Comparison of ENCODE assay signal across 7 cellular contexts in the genomic region with DNA sequence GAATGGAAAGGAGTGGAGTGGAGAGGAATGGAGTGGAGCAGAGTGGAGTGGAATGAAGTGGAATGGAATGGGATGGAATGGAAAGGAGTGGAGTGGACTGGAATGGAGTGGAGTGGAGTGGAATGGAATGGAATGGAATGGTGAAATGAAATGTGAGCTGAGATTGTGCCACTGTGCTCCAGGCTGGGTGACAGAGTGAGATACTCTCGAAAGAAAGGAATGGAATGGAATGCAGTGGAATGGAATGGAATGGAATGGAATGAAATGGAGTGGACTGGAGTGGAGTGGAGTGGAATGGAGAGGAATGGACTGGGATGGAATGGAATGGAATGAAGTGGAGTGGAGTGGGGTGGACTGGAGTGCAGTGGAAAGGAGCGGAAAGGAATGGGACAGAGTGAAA.
A peak's percentile ranks its signal among the peaks of the same experiment; 100 is the strongest.
DNase-seq lines count a peak whose midpoint lies in the region; ATAC-seq and TF ChIP-seq lines count a peak whose summit lies in the region.
"Not testable (repeated sequence)": the region's sequence is repeated elsewhere in the genome, so short reads cannot be mapped to it uniquely, and the experiment has no call there.

No MANE protein-coding gene starts in this region.

- not testable (repeated sequence) for H3K4me2 ChIP-seq in IMR-90 (ENCODE audit: low read depth, low read length)

- not testable (repeated sequence) for H3K14ac ChIP-seq in IMR-90 (replicated peaks; ENCODE audit: low read depth, low read length)

- not testable (repeated sequence) for H3K79me1 ChIP-seq in IMR-90 (ENCODE audit: low read depth in 1 of 2, low read length in 2 of 2)

- DNase-seq in IMR-90; heart left ventricle; left lung; naive thymus-derived CD4-positive, alpha-beta T cell; stimulated activated effector memory CD8-positive, alpha-beta T cell treated with anti-CD3 and anti-CD28 coated beads, Interleukin-12 subunit alpha, Interleukin-12 subunit beta, amount 100 ng/mL, for 72 hours (ENCODE audit: low spot score in 2 of 2); upper lobe of right lung: not testable (repeated sequence)

- dilution Hi-C loops in IMR-90 (cut with HindIII; ENCODE audit: low sequenced_read_pairs, unreplicated experiment), result not testable (repeated sequence)

- not testable (repeated sequence) for H2BK120ac ChIP-seq in IMR-90 (ENCODE audit: low read depth, low read length)

- H3K4me3 ChIP-seq in IMR-90 (ENCODE audit: insufficient read depth, low read depth, low read length); heart left ventricle; left lung; naive thymus-derived CD4-positive, alpha-beta T cell (ENCODE audit: low read length); upper lobe of right lung: not testable (repeated sequence)

- in situ Hi-C loops in IMR-90 (cut with MboI; ENCODE audit: low sequenced_read_pairs), result not testable (repeated sequence)

- 14% methylated on average over 2 of the region's 2 CpGs; no CpG with 5 or more reads in 1 of the 2 experiments for WGBS in IMR-90 (ENCODE audit: extremely low coverage in 2 of 2, insufficient read length in 1 of 2), 2 experiments
- WGBS in heart left ventricle, 4 donors, result 65 to 72% (median 68%) methylated on average over 2 of the region's 2 CpGs

- not testable (repeated sequence) for H2AFZ ChIP-seq in IMR-90 (replicated peaks; ENCODE audit: low read length, poor library complexity)

- H2AK5ac ChIP-seq in IMR-90 (ENCODE audit: low read depth, low read length), result not testable (repeated sequence)

- POLR2A ChIA-PET in IMR-90 (lab: Charles Lee; ENCODE audit: unreplicated experiment); naive thymus-derived CD4-positive, alpha-beta T cell (lab: Charles Lee): not testable (repeated sequence)

- not testable (repeated sequence) for H3K23ac ChIP-seq in IMR-90 (ENCODE audit: low read depth, low read length)

- H3K27ac ChIP-seq in IMR-90 (ENCODE audit: insufficient read depth, low read length); heart left ventricle; left lung; naive thymus-derived CD4-positive, alpha-beta T cell (ENCODE audit: low read depth, low read length); upper lobe of right lung: not testable (repeated sequence)

- H3K36me3 Mint-ChIP-seq in naive thymus-derived CD4-positive, alpha-beta T cell, result peaks cover 12 to 45% (median 37%) of the 10 kb centered on the region in 5 donors
- not testable (repeated sequence) for H3K36me3 Mint-ChIP-seq in stimulated activated effector memory CD8-positive, alpha-beta T cell treated with anti-CD3 and anti-CD28 coated beads, Interleukin-12 subunit alpha, Interleukin-12 subunit beta, amount 100 ng/mL, for 72 hours

- H3K9me3 ChIP-seq in IMR-90 (ENCODE audit: control insufficient read depth, insufficient read depth, low read length), result peaks cover 33% of the 10 kb centered on the region
- H3K9me3 ChIP-seq in heart left ventricle, result peaks cover 0 to 27% (median 3%) of the 10 kb centered on the region in 12 donors
- H3K9me3 ChIP-seq in left lung, result peaks cover 0 to 63% of the 10 kb centered on the region in 2 donors
- peaks cover 0 to 52% (median 6%) of the 10 kb centered on the region in 3 experiments for H3K9me3 ChIP-seq in naive thymus-derived CD4-positive, alpha-beta T cell (ENCODE audit: control insufficient read depth in 2 of 3, low read length in 3 of 3)
- not testable (repeated sequence) for H3K9me3 ChIP-seq in upper lobe of right lung

- H3K27me3 Mint-ChIP-seq in naive thymus-derived CD4-positive, alpha-beta T cell, result not testable (repeated sequence)

- not testable (repeated sequence) for H3K56ac ChIP-seq in IMR-90 (ENCODE audit: extremely low read depth, insufficient read depth, low read length)

- H2BK15ac ChIP-seq in IMR-90 (ENCODE audit: low read depth, low read length), result not testable (repeated sequence)

- H3K4ac ChIP-seq in IMR-90 (ENCODE audit: low read depth, low read length), result not testable (repeated sequence)

- H4K20me1 ChIP-seq in IMR-90 (ENCODE audit: insufficient read depth, low read length), result not testable (repeated sequence)

- not testable (repeated sequence) for H3K9ac ChIP-seq in IMR-90 (ENCODE audit: low read depth, low read length)

- CTCF ChIA-PET in IMR-90 (lab: Yijun Ruan, JAX); naive thymus-derived CD4-positive, alpha-beta T cell (lab: Charles Lee): not testable (repeated sequence)

- not testable (repeated sequence) for TF ChIP-seq CTCF in IMR-90 (conservative IDR thresholded peaks at IDR 0.05; ENCODE audit: low read depth, low read length); heart left ventricle (IDR thresholded peaks at IDR 0.05); left lung (IDR thresholded peaks at IDR 0.05); upper lobe of right lung (IDR thresholded peaks at IDR 0.05)

- intact Hi-C loops in IMR-90 (cut with micrococcal nuclease); heart left ventricle (cut with DNase I); left lung (cut with DNase I); naive thymus-derived CD4-positive, alpha-beta T cell (cut with micrococcal nuclease); upper lobe of right lung (cut with DNase I): not testable (repeated sequence)

- not testable (repeated sequence) for H3K4me1 ChIP-seq in IMR-90 (ENCODE audit: control insufficient read depth, insufficient read depth, low read length); heart left ventricle; left lung; naive thymus-derived CD4-positive, alpha-beta T cell (ENCODE audit: control insufficient read depth in 2 of 2, insufficient read depth in 2 of 2, low read length in 2 of 2); upper lobe of right lung

- not testable (repeated sequence) for H3K18ac ChIP-seq in IMR-90 (ENCODE audit: low read depth, low read length)

- not testable (repeated sequence) for H3K36me3 ChIP-seq in IMR-90 (ENCODE audit: control insufficient read depth, insufficient read depth, low read length); heart left ventricle; left lung; naive thymus-derived CD4-positive, alpha-beta T cell (ENCODE audit: control insufficient read depth in 2 of 3, insufficient read depth in 3 of 3, low read length in 3 of 3); upper lobe of right lung

- not testable (repeated sequence) for BruUV-seq in IMR-90 (replicated peaks; lab: Mats Ljungman, UMichigan)

- not testable (repeated sequence) for H3K9me1 ChIP-seq in IMR-90 (ENCODE audit: insufficient read depth, low read length)

- not testable (repeated sequence) for TF ChIP-seq POLR2A in IMR-90 (IDR thresholded peaks at IDR 0.05; ENCODE audit: low read depth, low read length); heart left ventricle (IDR thresholded peaks at IDR 0.05)

- H3K4me3 Mint-ChIP-seq in naive thymus-derived CD4-positive, alpha-beta T cell; stimulated activated effector memory CD8-positive, alpha-beta T cell treated with anti-CD3 and anti-CD28 coated beads, Interleukin-12 subunit alpha, Interleukin-12 subunit beta, amount 100 ng/mL, for 72 hours: not testable (repeated sequence)

- H2BK5ac ChIP-seq in IMR-90 (ENCODE audit: low read depth, low read length, poor library complexity, severe bottlenecking), result peak overlapping the region; percentile 57

- not testable (repeated sequence) for H4K8ac ChIP-seq in IMR-90 (ENCODE audit: low read depth in 2 of 2, low read length in 2 of 2)

- H3K9me3 Mint-ChIP-seq in naive thymus-derived CD4-positive, alpha-beta T cell, result peaks cover 23 to 62% (median 49%) of the 10 kb centered on the region in 11 donors
- peaks cover 41% of the 10 kb centered on the region for H3K9me3 Mint-ChIP-seq in stimulated activated effector memory CD8-positive, alpha-beta T cell treated with anti-CD3 and anti-CD28 coated beads, Interleukin-12 subunit alpha, Interleukin-12 subunit beta, amount 100 ng/mL, for 72 hours

- H4K91ac ChIP-seq in IMR-90 (ENCODE audit: insufficient read depth, low read depth, low read length), result not testable (repeated sequence)

- H2BK20ac ChIP-seq in IMR-90 (ENCODE audit: low read depth, low read length), result not testable (repeated sequence)

- not testable (repeated sequence) for H3K27me3 ChIP-seq in IMR-90 (ENCODE audit: control insufficient read depth, insufficient read depth, low read length); heart left ventricle; left lung; naive thymus-derived CD4-positive, alpha-beta T cell (ENCODE audit: control insufficient read depth in 2 of 2, insufficient read depth in 2 of 2, low read length in 2 of 2); upper lobe of right lung

- not testable (repeated sequence) for ATAC-seq in IMR-90 (ENCODE audit: low read depth)
- ATAC-seq in esophagus mucosa (peak; percentile 53), heart left ventricle (peak in 3 of 4 donors; percentile 38 to 53 (median 51)), left lung (peak; percentile 40), upper lobe of right lung (peak; percentile 47)
- peak; percentile 42 for ATAC-seq in naive thymus-derived CD4-positive, alpha-beta T cell
- peak; percentile 21 for ATAC-seq in stimulated activated effector memory CD8-positive, alpha-beta T cell treated with anti-CD3 and anti-CD28 coated beads, Interleukin-12 subunit alpha, Interleukin-12 subunit beta, amount 100 ng/mL, for 72 hours

- peaks cover 0 to 21% (median 0%) of the 10 kb centered on the region in 7 donors for H3K4me1 Mint-ChIP-seq in naive thymus-derived CD4-positive, alpha-beta T cell
- H3K4me1 Mint-ChIP-seq in stimulated activated effector memory CD8-positive, alpha-beta T cell treated with anti-CD3 and anti-CD28 coated beads, Interleukin-12 subunit alpha, Interleukin-12 subunit beta, amount 100 ng/mL, for 72 hours, result not testable (repeated sequence)

- H2AK9ac ChIP-seq in IMR-90 (replicated peaks; ENCODE audit: low read depth, low read length, poor library complexity), result not testable (repeated sequence)

- not testable (repeated sequence) for H4K5ac ChIP-seq in IMR-90 (ENCODE audit: low read depth, low read length)

- not testable (repeated sequence) for TF ChIP-seq RAD21 in IMR-90 (IDR thresholded peaks at IDR 0.05; ENCODE audit: low read length)

- H3K27ac Mint-ChIP-seq in naive thymus-derived CD4-positive, alpha-beta T cell; stimulated activated effector memory CD8-positive, alpha-beta T cell treated with anti-CD3 and anti-CD28 coated beads, Interleukin-12 subunit alpha, Interleukin-12 subunit beta, amount 100 ng/mL, for 72 hours: not testable (repeated sequence)
